ENCODE assay signal across 8 cellular contexts in genomic region chr10:74898201-74898976, GRCh38.
DNase-seq lines count a peak whose midpoint lies in the region; ATAC-seq and TF ChIP-seq lines count a peak whose summit lies in the region.

No MANE protein-coding gene starts in this region.

- H3K4me1 Mint-ChIP-seq in naive thymus-derived CD4-positive, alpha-beta T cell = peaks cover 39 to 85% (median 79%) of the 10 kb centered on the region in 7 donors

- no peak for TF ChIP-seq CTCF in OCI-LY7 (conservative IDR thresholded peaks at IDR 0.05; ENCODE audit: low read length)

- no peaks in the 10 kb centered on the region for H3K79me2 ChIP-seq in OCI-LY7 (ENCODE audit: insufficient read depth, low read depth, low read length)

- no peaks in the 10 kb centered on the region for H3K36me3 ChIP-seq in OCI-LY7 (ENCODE audit: insufficient read depth, low read length)
- H3K36me3 ChIP-seq in naive thymus-derived CD4-positive, alpha-beta T cell (ENCODE audit: control insufficient read depth in 2 of 3, insufficient read depth in 3 of 3, low read length in 3 of 3) = no peaks in the 10 kb centered on the region

- no peaks in the 10 kb centered on the region for H3K27me3 Mint-ChIP-seq in naive thymus-derived CD4-positive, alpha-beta T cell

- peak overlapping the region in 6 of 10 donors; percentile 20 to 47 (median 26) for H3K4me3 Mint-ChIP-seq in naive thymus-derived CD4-positive, alpha-beta T cell

- H3K4me3 ChIP-seq in OCI-LY7 (ENCODE audit: low read depth, low read length, poor library complexity, severe bottlenecking) = no peak overlapping the region
- no peak overlapping the region for H3K4me3 ChIP-seq in naive thymus-derived CD4-positive, alpha-beta T cell (ENCODE audit: low read length)

- H4K20me1 ChIP-seq in OCI-LY7 (ENCODE audit: insufficient read depth, low read length) = no peaks in the 10 kb centered on the region

- H3K36me3 Mint-ChIP-seq in naive thymus-derived CD4-positive, alpha-beta T cell = peaks cover 4 to 31% (median 19%) of the 10 kb centered on the region in 5 donors

- POLR2A ChIA-PET in OCI-LY7 (lab: Charles Lee) = interaction anchor here (0.6 to 0.9 kb wide), 3 partner anchors 14 to 221 kb away, joined by 3 read pairs; no protein-coding TSS in a partner anchor
- POLR2A ChIA-PET in naive thymus-derived CD4-positive, alpha-beta T cell (lab: Charles Lee) = interaction anchor here (0.7 kb wide), 1 partner anchor 222 kb away, joined by 6 read pairs; no protein-coding TSS in a partner anchor

- intact Hi-C loops in OCI-LY7 (cut with micrococcal nuclease; ENCODE audit: unreplicated experiment) = no loop called here
- intact Hi-C loops in naive thymus-derived CD4-positive, alpha-beta T cell (cut with micrococcal nuclease) = loop anchor here in 1 of 2 donors (10.0 kb wide), 1 partner anchor 116 kb away; no protein-coding TSS in a partner anchor

- H3K27ac ChIP-seq in OCI-LY7 (ENCODE audit: low read depth, low read length, poor library complexity, severe bottlenecking) = no peak overlapping the region
- H3K27ac ChIP-seq in naive thymus-derived CD4-positive, alpha-beta T cell (ENCODE audit: low read depth, low read length) = no peak overlapping the region

- peaks cover 14% of the 10 kb centered on the region for H3K4me1 ChIP-seq in OCI-LY7 (ENCODE audit: insufficient read depth, low read length, poor library complexity, severe bottlenecking)
- H3K4me1 ChIP-seq in naive thymus-derived CD4-positive, alpha-beta T cell (ENCODE audit: control insufficient read depth in 2 of 2, insufficient read depth in 2 of 2, low read length in 2 of 2) = peaks cover 9 to 23% of the 10 kb centered on the region in 2 donors

- peaks cover 0 to 2% (median 0%) of the 10 kb centered on the region in 11 donors for H3K9me3 Mint-ChIP-seq in naive thymus-derived CD4-positive, alpha-beta T cell

- no peaks in the 10 kb centered on the region for H3K27me3 ChIP-seq in naive thymus-derived CD4-positive, alpha-beta T cell (ENCODE audit: control insufficient read depth in 2 of 2, insufficient read depth in 2 of 2, low read length in 2 of 2)

- H3K9me2 ChIP-seq in OCI-LY7 (ENCODE audit: insufficient read depth, low read length) = no peaks in the 10 kb centered on the region; the same call in 1 of the 2 replicates

- no TSS peak for BruUV-seq in OCI-LY7 (replicated peaks; lab: Mats Ljungman, UMichigan)

- ATAC-seq in GM18858 (IDR thresholded peaks at IDR 0.05; ENCODE audit: unreplicated experiment) (peak; percentile 54), HG02588 (IDR thresholded peaks at IDR 0.05; ENCODE audit: unreplicated experiment) (peak; percentile 59)
- peak; percentile 47 for ATAC-seq in naive thymus-derived CD4-positive, alpha-beta T cell

- no peak overlapping the region for H2AFZ ChIP-seq in OCI-LY7 (ENCODE audit: low read length)

- H3K4me2 ChIP-seq in OCI-LY7 (ENCODE audit: low read length) = no peak overlapping the region

- no peaks in the 10 kb centered on the region for H3K9me3 ChIP-seq in OCI-LY7 (ENCODE audit: low read length)
- no peaks in the 10 kb centered on the region for H3K9me3 ChIP-seq in naive thymus-derived CD4-positive, alpha-beta T cell (ENCODE audit: control insufficient read depth in 2 of 3, low read length in 3 of 3)

- peak overlapping the region in 2 of 9 donors; percentile 28 to 85 for H3K27ac Mint-ChIP-seq in naive thymus-derived CD4-positive, alpha-beta T cell

- CTCF ChIA-PET in OCI-LY7 (lab: Charles Lee; ENCODE audit: unreplicated experiment) = no interaction called here
- CTCF ChIA-PET in naive thymus-derived CD4-positive, alpha-beta T cell (lab: Charles Lee) = interaction anchor here (0.5 kb wide), 1 partner anchor 545 kb away, joined by 3 read pairs; no protein-coding TSS in a partner anchor

- DNase-seq in OCI-LY7 (ENCODE audit: low spot score) (peak; percentile 3), SHP77 (lab: John Stamatoyannopoulos, UW) (no peak), T-helper 9 cell (no peak), 8988T (no peak)
- DNase-seq in naive thymus-derived CD4-positive, alpha-beta T cell = peak in 1 of 9 donors; percentile 13
- DNase-seq in effector CD4-positive, alpha-beta T cell = no peak
